In genomic region chr2:24342110-24342910, GRCh38 we compare ENCODE assay signal across 12 cellular contexts. TPM values are rescaled to one million over a fixed set of nuclear protein-coding genes. Genes with fewer than 3 reads are reported as not detected.
A peak's percentile ranks its signal among the peaks of the same experiment; 100 is the strongest.
DNase-seq lines count a peak whose midpoint lies in the region; ATAC-seq lines count a peak whose summit lies in the region.
"Had no signal": no experiment of that assay in that cellular context is flagged by ENCODE, and none has a peak within 500 bp of the region (broad histone marks: within the 10 kb centered on the region; RNA-seq: fewer than 3 reads in every experiment).

No MANE protein-coding gene starts in this region.

- no peak overlapping the region; the same call in 1 of the 2 replicates for H3K4me3 ChIP-seq in Karpas-422 (ENCODE audit: low read length)
- H3K4me3 ChIP-seq in GM23248, result no peak overlapping the region
- H3K4me3 ChIP-seq: dorsolateral prefrontal cortex had no signal

- WGBS in GM23248 (ENCODE audit: low coverage in 1 of 2, low lambda C conversion rate in 2 of 2, missing lambda C conversion rate in 2 of 2), 2 experiments, result 97 to 98% methylated on average over 9 of the region's 9 CpGs

- peak overlapping the region; percentile 62 for H3K4me2 ChIP-seq in Karpas-422 (ENCODE audit: low read depth, low read length, poor library complexity, severe bottlenecking)
- no peak overlapping the region for H3K4me2 ChIP-seq in GM23248 (ENCODE audit: unreplicated experiment)

- H3K36me3 ChIP-seq in Karpas-422 (ENCODE audit: insufficient read depth, low read length), result no peaks in the 10 kb centered on the region; the same call in 1 of the 2 replicates
- no peaks in the 10 kb centered on the region for H3K36me3 ChIP-seq in GM23248 (ENCODE audit: low read depth)

- in situ Hi-C loops in GM23248 (cut with MboI), result no loop called here

- H3F3A ChIP-seq in GM23248 (ENCODE audit: insufficient read depth), result no peaks in the 10 kb centered on the region

- ATAC-seq in GM21423 (IDR thresholded peaks at IDR 0.05; ENCODE audit: unreplicated experiment) (peak; percentile 40), GM21723 (IDR thresholded peaks at IDR 0.05; ENCODE audit: unreplicated experiment) (no peak)
- ATAC-seq: left lobe of liver had no signal

- H3K4me1 ChIP-seq in Karpas-422 (ENCODE audit: low read length) (peaks cover 84% of the 10 kb centered on the region), GM23248 (ENCODE audit: insufficient read depth) (no peaks in the 10 kb centered on the region)

- H3K79me2 ChIP-seq in Karpas-422 (ENCODE audit: low read length) (peaks cover 99% of the 10 kb centered on the region), GM23248 (ENCODE audit: insufficient read depth) (peaks cover 89% of the 10 kb centered on the region)

- no peaks in the 10 kb centered on the region for H3K9me2 ChIP-seq in Karpas-422 (replicated peaks; ENCODE audit: insufficient read depth, low read length)
- H3K9me2 ChIP-seq in GM23248 (ENCODE audit: insufficient read depth), result no peaks in the 10 kb centered on the region

- H3K4me1 Mint-ChIP-seq in immature natural killer cell, result peaks cover 83 to 93% of the 10 kb centered on the region in 2 donors

- H3K27me3 Mint-ChIP-seq in immature natural killer cell (ENCODE audit: low read depth in 3 of 3), result peaks cover 0 to 2% (median 0%) of the 10 kb centered on the region in 3 donors

- H3K27ac Mint-ChIP-seq in immature natural killer cell, result peak overlapping the region in 5 of 6 donors; percentile 4 to 68 (median 27)

- peak overlapping the region; percentile 83 for H3K27ac ChIP-seq in Karpas-422 (ENCODE audit: low read length)
- H3K27ac ChIP-seq in GM23248, result no peak overlapping the region

- no peaks in the 10 kb centered on the region for H3K9me3 ChIP-seq in Karpas-422 (ENCODE audit: low read length)
- H3K9me3 ChIP-seq in GM23248 (ENCODE audit: low read depth), result no peaks in the 10 kb centered on the region

- H3K9ac ChIP-seq in Karpas-422 (ENCODE audit: low read length) (no peak overlapping the region), GM23248 (no peak overlapping the region)

- H3K27me3 ChIP-seq in Karpas-422 (ENCODE audit: low read length) (no peaks in the 10 kb centered on the region), GM23248 (replicated peaks; ENCODE audit: insufficient read depth) (no peaks in the 10 kb centered on the region)
- H3K27me3 ChIP-seq: dorsolateral prefrontal cortex had no signal

- no peaks in the 10 kb centered on the region for H3K9me3 Mint-ChIP-seq in immature natural killer cell

- H4K20me1 ChIP-seq in Karpas-422 (ENCODE audit: insufficient read depth, low read depth, low read length) (peaks cover 4% of the 10 kb centered on the region; the same call in 1 of the 2 replicates), GM23248 (ENCODE audit: insufficient read depth) (no peaks in the 10 kb centered on the region; the same call in 1 of the 2 replicates)

- DNase-seq in GM04503 (ENCODE audit: low read depth), result peak; percentile 11
- peak; percentile 78 for DNase-seq in Karpas-422
- DNase-seq in immature natural killer cell, result no peak
- no peak for DNase-seq in DMS 273 (lab: John Stamatoyannopoulos, UW; ENCODE audit: unreplicated experiment)
- no peak for DNase-seq in GM23248
- no peak for DNase-seq in activated CD4-positive, CD25-positive, alpha-beta regulatory T cell treated with anti-CD3 and anti-CD28 coated beads, Interleukin-2, amount 50 U/mL, for 72 hours
- DNase-seq: activated CD4-positive, alpha-beta T cell treated with anti-CD3 and anti-CD28 coated beads, Interleukin-2, amount 50 U/mL, for 1 hour; DMS79 treated with DMSO at 0.1 percent for 48 hours; dorsolateral prefrontal cortex had no signal

- peak overlapping the region in 1 of 5 donors; percentile 4 for H3K4me3 Mint-ChIP-seq in immature natural killer cell

- no peaks in the 10 kb centered on the region for H3K36me3 Mint-ChIP-seq in immature natural killer cell

- no peak overlapping the region for H2AFZ ChIP-seq in Karpas-422 (ENCODE audit: low read length)
- H2AFZ ChIP-seq in GM23248, result no peak overlapping the region

RNA-seq across cellular contexts. Expression of gene ITSN2, which starts 18.0 kb away (rescaled TPM):
- 96.0 and 126 TPM in 2 replicates for total RNA-seq in Karpas-422 (2014; rRNA removed; shearing (Covaris generic); ENCODE audit: low replicate concordance)
- polyA plus RNA-seq in immature natural killer cell (10 to 100 TPM; 33.7 to 83.8 (median 35.6) TPM), GM23248 (2016; fragmentation: Nextera tagmentation; extraction: Ambion mirVana) (12.9 and 16.1 TPM in 2 replicates)
- total RNA-seq in GM23248 (2014; rRNA removed; shearing (Covaris generic)), result 19.2 and 35.3 TPM in 2 replicates

Comparison
In these comparisons a context has a peak if more than half of its experiments do, and no peak if none do; other contexts are left out.
1. DNase-seq: peak in GM04503 (single experiment) and Karpas-422 (single experiment); none in immature natural killer cell (0 of 3), DMS 273 (single experiment), GM23248 (single experiment) and activated CD4-positive, CD25-positive, alpha-beta regulatory T cell treated with anti-CD3 and anti-CD28 coated beads, Interleukin-2, amount 50 U/mL, for 72 hours (single experiment).